In genomic region chr14:64769096-64770020, GRCh38 we compare ENCODE assay signal across 20 cellular contexts.
"Had no signal": no experiment of that assay in that cellular context is flagged by ENCODE, and none has a peak within 500 bp of the region (broad histone marks: within the 10 kb centered on the region; RNA-seq: fewer than 3 reads in every experiment).

No MANE protein-coding gene starts in this region.

- H3K27ac ChIP-seq: RWPE1 had no signal

- ATAC-seq: Panc1, PC-3 had no signal

- DNase-seq: KBM-7, NCI-H1092, NCI-H1105 treated with DMSO at 0.1 percent for 48 hours, NCI-H1417 treated with DMSO at 0.1 percent for 48 hours, NCI-H146, NCI-H1694 treated with DMSO at 0.1 percent for 48 hours, NCI-H1930, NCI-H2081, NCI-H2107, NCI-H2227 treated with DMSO at 0.1 percent for 48 hours, NCI-H510A, NCI-H524 treated with DMSO at 0.1 percent for 48 hours, NCI-H69, NCI-H774, PC-3, SHP77, SK-N-SH, SW 1271 had no signal

- H3K9ac ChIP-seq: SK-N-SH had no signal

- H3K4me2 ChIP-seq: SK-N-SH had no signal

- H3K9me3 ChIP-seq: SK-N-SH had no signal
